In genomic region chr2:39563572-39563971, GRCh38 we compare ENCODE assay signal across 25 cellular contexts.
"Had no signal": no experiment of that assay in that cellular context is flagged by ENCODE, and none has a peak within 500 bp of the region (broad histone marks: within the 10 kb centered on the region; RNA-seq: fewer than 3 reads in every experiment).

No MANE protein-coding gene starts in this region.

- H3K4me1 ChIP-seq: parathyroid adenoma had no signal

- DNase-seq: dorsolateral prefrontal cortex; effector CD4-positive, alpha-beta T cell; foreskin fibroblast; heart left ventricle; kidney; natural killer cell; stimulated activated CD4-positive, alpha-beta T cell treated with anti-CD3 and anti-CD28 coated beads, Interleukin-12 subunit alpha, Interleukin-12 subunit beta, amount 100 ng/mL, for 4 hours; stimulated activated CD4-positive, alpha-beta T cell treated with anti-CD3 and anti-CD28 coated beads, Interleukin-2, amount 100 ng/mL, for 24 hours; stimulated activated CD4-positive, alpha-beta T cell treated with anti-CD3 and anti-CD28 coated beads, Interleukin-4, amount 100 ng/mL, for 24 hours; stimulated activated naive CD4-positive, alpha-beta T cell treated with Interleukin-2 at 50 U/mL for 16 hours; stomach; thyroid gland; trophoblast cell had no signal

- H3K36me3 ChIP-seq: gastroesophageal sphincter, heart left ventricle, neutrophil, stomach, thyroid gland had no signal

- H3K27ac ChIP-seq: coronary artery, dorsolateral prefrontal cortex, epithelial cell of prostate, gastroesophageal sphincter, heart left ventricle, hepatocyte, neutrophil, parathyroid adenoma, stomach, thyroid gland had no signal

- H3K9ac ChIP-seq: parathyroid adenoma had no signal

- H3K4me3 ChIP-seq: coronary artery, dorsolateral prefrontal cortex, gastroesophageal sphincter, heart left ventricle, hepatocyte, lung, smooth muscle cell, stomach, thyroid gland had no signal

- H3K27me3 ChIP-seq: dorsolateral prefrontal cortex, gastroesophageal sphincter, heart left ventricle, hepatocyte, neutrophil, stomach, thyroid gland had no signal

- FAIRE-seq: kidney had no signal

- H3K4me2 ChIP-seq: hepatocyte, smooth muscle cell had no signal

- H3K9me3 ChIP-seq: thyroid gland had no signal

- H2AFZ ChIP-seq: hepatocyte, parathyroid adenoma had no signal

- ATAC-seq: esophagus mucosa; gastroesophageal sphincter; heart left ventricle; left lobe of liver; natural killer cell; sciatic nerve; stimulated activated effector memory CD8-positive, alpha-beta T cell treated with anti-CD3 and anti-CD28 coated beads, Interleukin-12 subunit alpha, Interleukin-12 subunit beta, amount 100 ng/mL, for 72 hours had no signal
